9 cellular contexts compared by ENCODE assay signal in genomic region chr10:116888380-116889055, GRCh38. TPM values are rescaled to one million over a fixed set of nuclear protein-coding genes. Genes with fewer than 3 reads are reported as not detected.
DNase-seq lines count a peak whose midpoint lies in the region; ATAC-seq and TF ChIP-seq lines count a peak whose summit lies in the region.
"Had no signal": no experiment of that assay in that cellular context is flagged by ENCODE, and none has a peak within 500 bp of the region (broad histone marks: within the 10 kb centered on the region; RNA-seq: fewer than 3 reads in every experiment).

No MANE protein-coding gene starts in this region.

- ATAC-seq in mucosa of descending colon, result peak; percentile 91

- H3K27ac ChIP-seq in epithelial cell of prostate, result peak overlapping the region; percentile 48

- TF ChIP-seq CTCF in AG09309 (IDR thresholded peaks at IDR 0.05; ENCODE audit: control insufficient read depth, insufficient read depth, low read depth, low read length, missing control alignments) (no peak), LNCaP clone FGC (IDR thresholded peaks at IDR 0.05; ENCODE audit: control insufficient read depth, extremely low read depth, insufficient read depth) (no peak), mucosa of descending colon (IDR thresholded peaks at IDR 0.05) (no peak)

- H3K4me1 ChIP-seq in mucosa of descending colon (ENCODE audit: low read depth), result peaks cover 4% of the 10 kb centered on the region
- peaks cover 6% of the 10 kb centered on the region for H3K4me1 ChIP-seq in HAP-1

- H3K4me3 ChIP-seq in AG09309 (ENCODE audit: control insufficient read depth, low read depth, low read length) (no peak overlapping the region), LNCaP clone FGC (ENCODE audit: low read depth, low read length) (no peak overlapping the region), mucosa of descending colon (no peak overlapping the region), HAP-1 (no peak overlapping the region)

- H3K36me3 ChIP-seq in mucosa of descending colon (ENCODE audit: low read depth), result no peaks in the 10 kb centered on the region
- 0 out of 2 replicates have a peak, but pooled peaks cover 3% of the 10 kb centered on the region for H3K36me3 ChIP-seq in HAP-1 (replicated peaks)

- intact Hi-C loops in mucosa of descending colon (cut with DNase I, micrococcal nuclease), result no loop called here

- in situ Hi-C loops in HAP-1 (cut with MboI; ENCODE audit: low sequenced_read_pairs), result no loop called here

- H3K27me3 ChIP-seq in HAP-1 (ENCODE audit: low read depth), result no peaks in the 10 kb centered on the region

- H3K9me3 ChIP-seq in mucosa of descending colon (no peaks in the 10 kb centered on the region), HAP-1 (no peaks in the 10 kb centered on the region)

- DNase-seq in AG09309 (ENCODE audit: low read depth) (peak; percentile 54), LNCaP clone FGC (ENCODE audit: low read depth) (peak; percentile 19), epithelial cell of prostate (ENCODE audit: low read depth, low spot score) (peak; percentile 65), mucosa of descending colon (peak in 2 of 3 donors; percentile 35 to 55), HAP-1 (ENCODE audit: low spot score in 2 of 2) (no peak), NCI-H1436 (lab: John Stamatoyannopoulos, UW) (no peak), NCI-H1694 (lab: John Stamatoyannopoulos, UW) (no peak)
- DNase-seq in stimulated activated CD4-positive, alpha-beta T cell treated with anti-CD3 and anti-CD28 coated beads, Interleukin-2, amount 100 ng/mL, for 48 hours, result no peak
- DNase-seq: SHP77 treated with DMSO at 0.1 percent for 48 hours had no signal

RNA-seq across cellular contexts. Expression of gene ENO4, which starts 39.2 kb away (rescaled TPM):
- total RNA-seq in mucosa of descending colon, result under 1 TPM in 1 of 3 donors, not detected in 2; 0.31 TPM

Comparison
In these comparisons a context has a peak if more than half of its experiments do, and no peak if none do; other contexts are left out.
1. DNase-seq: peak in AG09309 (single experiment), LNCaP clone FGC (single experiment), epithelial cell of prostate (single experiment) and mucosa of descending colon (2 of 3); none in stimulated activated CD4-positive, alpha-beta T cell treated with anti-CD3 and anti-CD28 coated beads, Interleukin-2, amount 100 ng/mL, for 48 hours (0 of 2), HAP-1 (0 of 2), NCI-H1436 (single experiment) and NCI-H1694 (single experiment).